1 cellular context compared by ENCODE assay signal in the genomic region with DNA sequence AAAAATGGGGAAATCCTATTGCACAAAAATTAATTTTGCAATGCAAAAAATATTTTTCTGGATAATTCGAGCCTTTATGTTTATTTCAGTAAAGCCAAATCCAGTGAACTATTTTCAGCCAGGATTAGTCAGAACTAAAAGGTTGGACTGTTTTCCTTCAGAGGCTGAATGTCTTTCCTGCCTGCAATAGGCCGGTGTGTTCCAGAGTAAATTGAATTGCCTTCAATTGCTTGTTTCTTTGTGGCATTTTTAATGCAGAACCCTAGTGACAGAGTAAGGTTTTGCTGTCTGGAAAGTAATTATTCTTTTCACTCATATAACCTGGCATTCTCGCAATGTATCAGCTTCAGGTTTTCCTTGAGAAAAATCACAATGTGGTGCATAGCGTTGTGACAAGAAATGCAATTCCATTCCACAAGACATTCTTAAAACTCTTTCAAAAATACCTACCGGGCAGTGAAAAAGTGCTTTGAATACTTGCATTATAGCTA.
TF ChIP-seq lines count a peak whose summit lies in the region.

No MANE protein-coding gene starts in this region.

TF ChIP-seq in neural cell, 6 proteins besides CTCF, POLR2A, EP300 and RAD21 (continued from another document):
- TF ChIP-seq, protein P1, sequence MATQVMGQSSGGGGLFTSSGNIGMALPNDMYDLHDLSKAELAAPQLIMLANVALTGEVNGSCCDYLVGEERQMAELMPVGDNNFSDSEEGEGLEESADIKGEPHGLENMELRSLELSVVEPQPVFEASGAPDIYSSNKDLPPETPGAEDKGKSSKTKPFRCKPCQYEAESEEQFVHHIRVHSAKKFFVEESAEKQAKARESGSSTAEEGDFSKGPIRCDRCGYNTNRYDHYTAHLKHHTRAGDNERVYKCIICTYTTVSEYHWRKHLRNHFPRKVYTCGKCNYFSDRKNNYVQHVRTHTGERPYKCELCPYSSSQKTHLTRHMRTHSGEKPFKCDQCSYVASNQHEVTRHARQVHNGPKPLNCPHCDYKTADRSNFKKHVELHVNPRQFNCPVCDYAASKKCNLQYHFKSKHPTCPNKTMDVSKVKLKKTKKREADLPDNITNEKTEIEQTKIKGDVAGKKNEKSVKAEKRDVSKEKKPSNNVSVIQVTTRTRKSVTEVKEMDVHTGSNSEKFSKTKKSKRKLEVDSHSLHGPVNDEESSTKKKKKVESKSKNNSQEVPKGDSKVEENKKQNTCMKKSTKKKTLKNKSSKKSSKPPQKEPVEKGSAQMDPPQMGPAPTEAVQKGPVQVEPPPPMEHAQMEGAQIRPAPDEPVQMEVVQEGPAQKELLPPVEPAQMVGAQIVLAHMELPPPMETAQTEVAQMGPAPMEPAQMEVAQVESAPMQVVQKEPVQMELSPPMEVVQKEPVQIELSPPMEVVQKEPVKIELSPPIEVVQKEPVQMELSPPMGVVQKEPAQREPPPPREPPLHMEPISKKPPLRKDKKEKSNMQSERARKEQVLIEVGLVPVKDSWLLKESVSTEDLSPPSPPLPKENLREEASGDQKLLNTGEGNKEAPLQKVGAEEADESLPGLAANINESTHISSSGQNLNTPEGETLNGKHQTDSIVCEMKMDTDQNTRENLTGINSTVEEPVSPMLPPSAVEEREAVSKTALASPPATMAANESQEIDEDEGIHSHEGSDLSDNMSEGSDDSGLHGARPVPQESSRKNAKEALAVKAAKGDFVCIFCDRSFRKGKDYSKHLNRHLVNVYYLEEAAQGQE (IDR thresholded peaks at IDR 0.05; ENCODE audit: borderline replicate concordance): peak; percentile 49
- no peak for TF ChIP-seq TAF1 (IDR thresholded peaks at IDR 0.05; ENCODE audit: low read depth)
